11 cellular contexts compared by ENCODE assay signal in the genomic region with DNA sequence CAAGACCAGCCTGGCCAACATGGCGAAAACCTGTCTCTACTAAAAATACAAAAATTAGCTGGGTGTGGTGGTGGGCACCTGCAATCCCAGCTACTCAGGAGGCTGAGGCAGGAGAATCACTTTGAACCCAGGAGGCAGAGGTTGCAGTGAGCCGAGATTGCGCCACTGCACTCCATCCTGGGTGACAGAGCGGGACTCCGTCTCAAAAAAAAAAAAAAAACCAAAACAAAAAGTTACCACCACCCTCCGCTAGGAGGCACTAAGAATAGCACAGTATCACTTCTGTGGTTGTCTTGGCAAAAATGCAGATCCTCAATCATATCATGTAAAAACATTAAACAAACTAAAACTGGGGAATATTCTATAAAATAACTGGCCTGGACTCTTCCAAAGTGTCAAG. TPM values are rescaled to one million over a fixed set of nuclear protein-coding genes. Genes with fewer than 3 reads are reported as not detected.
DNase-seq lines count a peak whose midpoint lies in the region; ATAC-seq, FAIRE-seq and TF ChIP-seq lines count a peak whose summit lies in the region.
"Not testable (repeated sequence)": the region's sequence is repeated elsewhere in the genome, so short reads cannot be mapped to it uniquely, and the experiment has no call there.
"Had no signal": no experiment of that assay in that cellular context is flagged by ENCODE, and none has a peak within 500 bp of the region (broad histone marks: within the 10 kb centered on the region; RNA-seq: fewer than 3 reads in every experiment).

No MANE protein-coding gene starts in this region.

- H2AFZ ChIP-seq in Loucy (ENCODE audit: low read length): not testable (repeated sequence)

- not testable (repeated sequence) for ATAC-seq in body of pancreas

- not testable (repeated sequence) for H3F3A ChIP-seq in Loucy (ENCODE audit: low read depth)

- H3K27ac ChIP-seq in CD4-positive, alpha-beta memory T cell (ENCODE audit: low read depth, low read length); body of pancreas; mesendoderm (ENCODE audit: low read depth, low read length): not testable (repeated sequence)

- H3K9me3 ChIP-seq in CD4-positive, alpha-beta memory T cell (ENCODE audit: control insufficient read depth in 1 of 2, low read length in 2 of 2); Loucy (ENCODE audit: insufficient read depth, low read depth, low read length); body of pancreas: not testable (repeated sequence)

- POLR2A ChIA-PET in CD4-positive, alpha-beta memory T cell (lab: Charles Lee; ENCODE audit: partially characterized antibody): not testable (repeated sequence)

- not testable (repeated sequence) for H3K4ac ChIP-seq in mesendoderm (ENCODE audit: low read depth, low read length)

- not testable (repeated sequence) for H3K79me2 ChIP-seq in Loucy (ENCODE audit: insufficient read depth, low read length); mesendoderm (ENCODE audit: control insufficient read depth, insufficient read depth, low read length)

- H2AK5ac ChIP-seq in mesendoderm (ENCODE audit: low read length): not testable (repeated sequence)

- H3K27ac Mint-ChIP-seq in CD4-positive, alpha-beta memory T cell: peak overlapping the region in 1 of 7 donors; percentile 53
- H3K27ac Mint-ChIP-seq in type B pancreatic cell: not testable (repeated sequence)

- not testable (repeated sequence) for H4K20me1 ChIP-seq in Loucy (ENCODE audit: insufficient read depth, low read length, poor library complexity, severe bottlenecking)

- H3K36me3 ChIP-seq in CD4-positive, alpha-beta memory T cell (ENCODE audit: insufficient read depth, low read length); Loucy (ENCODE audit: insufficient read depth, low read length); body of pancreas (replicated peaks in 1 of 2; ENCODE audit: insufficient read depth in 1 of 2, low read depth in 2 of 2); mesendoderm (ENCODE audit: control insufficient read depth, insufficient read depth, low read length): not testable (repeated sequence)

- H3K56ac ChIP-seq in mesendoderm (ENCODE audit: low read length): not testable (repeated sequence)

- not testable (repeated sequence) for H4K8ac ChIP-seq in mesendoderm (ENCODE audit: low read depth, low read length)

- not testable (repeated sequence) for H3K4me1 Mint-ChIP-seq in CD4-positive, alpha-beta memory T cell; type B pancreatic cell (ENCODE audit: unreplicated experiment)

- H3K27me3 Mint-ChIP-seq in CD4-positive, alpha-beta memory T cell; type B pancreatic cell: not testable (repeated sequence)

- H2BK15ac ChIP-seq in mesendoderm (replicated peaks; ENCODE audit: low read depth): not testable (repeated sequence)

- not testable (repeated sequence) for H3K23ac ChIP-seq in mesendoderm (ENCODE audit: low read length)

- H4K5ac ChIP-seq in mesendoderm (ENCODE audit: low read length): not testable (repeated sequence)

- peak in 4 of 5 donors; percentile 17 to 30 (median 24) for DNase-seq in CD4-positive, alpha-beta memory T cell
- DNase-seq in GM18507 (ENCODE audit: extremely low spot score, insufficient read length, low read depth): peak; percentile 22
- peak; percentile 29 for DNase-seq in SKM-1 treated with dmso at 0.1 percent for 144 hours (lab: John Stamatoyannopoulos, UW; ENCODE audit: unreplicated experiment)
- not testable (repeated sequence) for DNase-seq in body of pancreas; type B pancreatic cell (ENCODE audit: extremely low spot score, unreplicated experiment)
- DNase-seq in fibroblast of villous mesenchyme (ENCODE audit: low read depth): peak; percentile 32
- DNase-seq in mesendoderm: peak; percentile 36

- H3K9me3 Mint-ChIP-seq in CD4-positive, alpha-beta memory T cell; type B pancreatic cell: not testable (repeated sequence)

- H3K9ac ChIP-seq in Loucy (ENCODE audit: low read depth, low read length, poor library complexity, severe bottlenecking); mesendoderm (ENCODE audit: low read length): not testable (repeated sequence)

- intact Hi-C loops in CD4-positive, alpha-beta memory T cell (cut with micrococcal nuclease): loop anchor here (5.0 kb wide), 1 partner anchor 142 kb away; a partner anchor contains a TSS
- intact Hi-C loops in body of pancreas (cut with DNase I): not testable (repeated sequence)

- H3K18ac ChIP-seq in mesendoderm (ENCODE audit: low read length): not testable (repeated sequence)

- 73 to 80% methylated on average over 6 of the region's 6 CpGs for WGBS in body of pancreas, 2 donors
- WGBS in mesendoderm (ENCODE audit: extremely low coverage, insufficient coverage, low lambda C conversion rate): no CpG with 5 or more reads among the region's 6 CpGs

- not testable (repeated sequence) for H2BK5ac ChIP-seq in mesendoderm (ENCODE audit: low read length)

- H3K27me3 ChIP-seq in CD4-positive, alpha-beta memory T cell (ENCODE audit: insufficient read depth, low read length); Loucy (ENCODE audit: insufficient read depth, low read length, poor library complexity, severe bottlenecking); body of pancreas; mesendoderm (ENCODE audit: insufficient read depth, low read length, poor library complexity): not testable (repeated sequence)

- not testable (repeated sequence) for H3K4me3 Mint-ChIP-seq in CD4-positive, alpha-beta memory T cell; type B pancreatic cell

- not testable (repeated sequence) for TF ChIP-seq POLR2A in body of pancreas (IDR thresholded peaks at IDR 0.05)

- peak; percentile 66 for FAIRE-seq in GM18507 (lab: Jason Lieb, UNC)

- not testable (repeated sequence) for H3K79me1 ChIP-seq in mesendoderm (ENCODE audit: low read length)

- peak; percentile 65 for TF ChIP-seq CTCF in Loucy (conservative IDR thresholded peaks at IDR 0.05; ENCODE audit: low read length)
- TF ChIP-seq CTCF in body of pancreas (IDR thresholded peaks at IDR 0.05): peak in 4 of 7 experiments; percentile 13 to 44 (median 30)
- TF ChIP-seq CTCF in fibroblast of villous mesenchyme (IDR thresholded peaks at IDR 0.05; ENCODE audit: insufficient read depth, low read depth, low read length): peak; percentile 57
- peak; percentile 68 for TF ChIP-seq CTCF in type B pancreatic cell (conservative IDR thresholded peaks at IDR 0.05)

- not testable (repeated sequence) for H3K9me2 ChIP-seq in Loucy (replicated peaks; ENCODE audit: low read depth, low read length)

- not testable (repeated sequence) for H3K4me3 ChIP-seq in CD4-positive, alpha-beta memory T cell (ENCODE audit: low read length in 2 of 2); Loucy (ENCODE audit: low read length, poor library complexity, severe bottlenecking); body of pancreas; fibroblast of villous mesenchyme (ENCODE audit: low read depth, low read length); mesendoderm (ENCODE audit: low read length)

- CTCF ChIA-PET in CD4-positive, alpha-beta memory T cell (lab: Charles Lee; ENCODE audit: partially characterized antibody): interaction anchor here (0.7 to 4.2 kb wide), 5 partner anchors 8 to 441 kb away, joined by 3 to 17 read pairs (median 5); no protein-coding TSS in a partner anchor

- not testable (repeated sequence) for H3K4me2 ChIP-seq in Loucy (ENCODE audit: low read depth, low read length, poor library complexity, severe bottlenecking); mesendoderm (ENCODE audit: low read length)

- not testable (repeated sequence) for H2BK120ac ChIP-seq in mesendoderm (ENCODE audit: low read depth, low read length)

- peaks cover 17 to 27% of the 10 kb centered on the region in 2 donors for H3K36me3 Mint-ChIP-seq in CD4-positive, alpha-beta memory T cell
- not testable (repeated sequence) for H3K36me3 Mint-ChIP-seq in type B pancreatic cell

- not testable (repeated sequence) for H3K4me1 ChIP-seq in CD4-positive, alpha-beta memory T cell (ENCODE audit: insufficient read depth, low read length); Loucy (ENCODE audit: insufficient read depth, low read length, poor library complexity, severe bottlenecking); body of pancreas; mesendoderm (ENCODE audit: control insufficient read depth, low read depth, low read length)

RNA-seq across cellular contexts. Expression of a gene that starts 46.8 kb away (rescaled TPM):
- not detected for total RNA-seq in CD4-positive, alpha-beta memory T cell
- not detected for polyA plus RNA-seq in CD4-positive, alpha-beta memory T cell
- total RNA-seq in body of pancreas (not detected), fibroblast of villous mesenchyme (not detected in 2 replicates), type B pancreatic cell (ENCODE audit: low replicate concordance) (2.8 and 3.0 TPM in 2 replicates)
- 0.17 TPM for polyA plus RNA-seq in mesendoderm (2013, experiment 1 of 2)
- 0.15 TPM for polyA plus RNA-seq in mesendoderm (2013, experiment 2 of 2)
- total RNA-seq: activated CD8-positive, alpha-beta T cell treated with anti-CD3 and anti-CD28 coated beads, Interleukin-2, amount 10 ng/mL, durations not matched to agents 7 days and 5 days; esophagus squamous epithelium; skeletal muscle tissue had no signal
